Comparison of ENCODE assay signal across 18 cellular contexts in genomic region chr2:160315337-160315736, GRCh38.
A peak's percentile ranks its signal among the peaks of the same experiment; 100 is the strongest.
DNase-seq lines count a peak whose midpoint lies in the region; TF ChIP-seq lines count a peak whose summit lies in the region.
"Had no signal": no experiment of that assay in that cellular context is flagged by ENCODE, and none has a peak within 500 bp of the region (broad histone marks: within the 10 kb centered on the region; RNA-seq: fewer than 3 reads in every experiment).

No MANE protein-coding gene starts in this region.

- peaks cover 22 to 50% of the 10 kb centered on the region in 2 donors for H3K36me3 Mint-ChIP-seq in CD4-positive, alpha-beta memory T cell
- peaks cover 42% of the 10 kb centered on the region for H3K36me3 Mint-ChIP-seq in HFFc6 (ENCODE audit: low read depth)

- no peaks in the 10 kb centered on the region for H4K20me1 ChIP-seq in OCI-LY7 (ENCODE audit: insufficient read depth, low read length)

- no peak overlapping the region for H3K4me3 ChIP-seq in CD4-positive, alpha-beta memory T cell (ENCODE audit: low read length in 2 of 2)
- H3K4me3 ChIP-seq in OCI-LY7 (ENCODE audit: low read depth, low read length, poor library complexity, severe bottlenecking): no peak overlapping the region
- H3K4me3 ChIP-seq: BLaER1 treated with 17β-estradiol and CSF1 and Interleukin-3, amounts not matched to agents 10 nM and 100 nM; right lobe of liver; testis had no signal

- POLR2A ChIA-PET in CD4-positive, alpha-beta memory T cell (lab: Charles Lee; ENCODE audit: partially characterized antibody): no interaction called here
- POLR2A ChIA-PET in OCI-LY7 (lab: Charles Lee): interaction anchor here (0.6 to 1.1 kb wide), 4 partner anchors 13 to 209 kb away, joined by 3 to 4 read pairs (median 4); no protein-coding TSS in a partner anchor

- H3K27ac ChIP-seq in CD4-positive, alpha-beta memory T cell (ENCODE audit: low read depth, low read length): no peak overlapping the region
- no peak overlapping the region for H3K27ac ChIP-seq in OCI-LY7 (ENCODE audit: low read depth, low read length, poor library complexity, severe bottlenecking)
- H3K27ac ChIP-seq: right lobe of liver, testis had no signal

- intact Hi-C loops in CD4-positive, alpha-beta memory T cell (cut with micrococcal nuclease): no loop called here
- intact Hi-C loops in OCI-LY7 (cut with micrococcal nuclease; ENCODE audit: unreplicated experiment): no loop called here

- no peaks in the 10 kb centered on the region for H3K27me3 Mint-ChIP-seq in CD4-positive, alpha-beta memory T cell
- no peaks in the 10 kb centered on the region for H3K27me3 Mint-ChIP-seq in HFFc6 (ENCODE audit: insufficient read depth)
- H3K27me3 Mint-ChIP-seq: activated naive CD8-positive, alpha-beta T cell treated with anti-CD3 and anti-CD28 coated beads, Interleukin-2, amount 10 ng/mL, durations not matched to agents 7 days and 5 days had no signal

- no peak overlapping the region for H2AFZ ChIP-seq in OCI-LY7 (ENCODE audit: low read length)

- no peak for TF ChIP-seq CTCF in HFFc6 (IDR thresholded peaks at IDR 0.05)
- TF ChIP-seq CTCF in OCI-LY7 (conservative IDR thresholded peaks at IDR 0.05; ENCODE audit: low read length): no peak

- H3K4me1 Mint-ChIP-seq in CD4-positive, alpha-beta memory T cell: peaks cover 27 to 52% (median 37%) of the 10 kb centered on the region in 4 donors
- H3K4me1 Mint-ChIP-seq in HFFc6 (ENCODE audit: low read depth): peaks cover 69% of the 10 kb centered on the region

- CTCF ChIA-PET in CD4-positive, alpha-beta memory T cell (lab: Charles Lee; ENCODE audit: partially characterized antibody): interaction anchor here (1.1 to 3.0 kb wide), 4 partner anchors 8 to 67 kb away, joined by 3 to 28 read pairs (median 4); no protein-coding TSS in a partner anchor
- CTCF ChIA-PET in OCI-LY7 (lab: Charles Lee; ENCODE audit: unreplicated experiment): no interaction called here

- no peaks in the 10 kb centered on the region for H3K9me3 ChIP-seq in CD4-positive, alpha-beta memory T cell (ENCODE audit: control insufficient read depth in 1 of 2, low read length in 2 of 2)
- no peaks in the 10 kb centered on the region for H3K9me3 ChIP-seq in OCI-LY7 (ENCODE audit: low read length)
- H3K9me3 ChIP-seq: BLaER1 treated with 17β-estradiol and CSF1 and Interleukin-3, amounts not matched to agents 10 nM and 100 nM; neutrophil; right lobe of liver; testis had no signal

- no peak overlapping the region for H3K4me2 ChIP-seq in OCI-LY7 (ENCODE audit: low read length)

- BruUV-seq in OCI-LY7 (replicated peaks; lab: Mats Ljungman, UMichigan): no TSS peak

- H3K4me3 Mint-ChIP-seq in CD4-positive, alpha-beta memory T cell: no peak overlapping the region
- H3K4me3 Mint-ChIP-seq in HFFc6: no peak overlapping the region; the same call in 1 of the 2 replicates
- H3K4me3 Mint-ChIP-seq: activated naive CD8-positive, alpha-beta T cell treated with anti-CD3 and anti-CD28 coated beads, Interleukin-2, amount 10 ng/mL, durations not matched to agents 7 days and 5 days; activated T-cell treated with anti-CD3 and anti-CD28 coated beads, Interleukin-2, amount 50 U/mL, for 4 hours had no signal

- no peaks in the 10 kb centered on the region for H3K9me2 ChIP-seq in OCI-LY7 (ENCODE audit: insufficient read depth, low read length)

- no peaks in the 10 kb centered on the region for H3K79me2 ChIP-seq in OCI-LY7 (ENCODE audit: insufficient read depth, low read depth, low read length)

- no peaks in the 10 kb centered on the region for H3K9me3 Mint-ChIP-seq in CD4-positive, alpha-beta memory T cell
- H3K9me3 Mint-ChIP-seq in HFFc6: no peaks in the 10 kb centered on the region
- H3K9me3 Mint-ChIP-seq: activated naive CD8-positive, alpha-beta T cell treated with anti-CD3 and anti-CD28 coated beads, Interleukin-2, amount 10 ng/mL, durations not matched to agents 7 days and 5 days; activated T-cell treated with anti-CD3 and anti-CD28 coated beads, Interleukin-2, amount 50 U/mL, for 4 hours had no signal

- H3K36me3 ChIP-seq in CD4-positive, alpha-beta memory T cell (ENCODE audit: insufficient read depth, low read length): no peaks in the 10 kb centered on the region
- H3K36me3 ChIP-seq in OCI-LY7 (ENCODE audit: insufficient read depth, low read length): no peaks in the 10 kb centered on the region

- peak overlapping the region in 4 of 7 donors; percentile 8 to 61 (median 44) for H3K27ac Mint-ChIP-seq in CD4-positive, alpha-beta memory T cell
- H3K27ac Mint-ChIP-seq in HFFc6: peak overlapping the region; percentile 72
- H3K27ac Mint-ChIP-seq: activated naive CD8-positive, alpha-beta T cell treated with anti-CD3 and anti-CD28 coated beads, Interleukin-2, amount 10 ng/mL, durations not matched to agents 7 days and 5 days had no signal

- no peaks in the 10 kb centered on the region for H3K27me3 ChIP-seq in CD4-positive, alpha-beta memory T cell (ENCODE audit: insufficient read depth, low read length)
- H3K27me3 ChIP-seq: BLaER1 treated with 17β-estradiol and CSF1 and Interleukin-3, amounts not matched to agents 10 nM and 100 nM; neutrophil; right lobe of liver; testis had no signal

- no peak for DNase-seq in CD4-positive, alpha-beta memory T cell
- DNase-seq in HFFc6: peak; percentile 51
- peak; percentile 28 to 84 for DNase-seq in dermis microvascular lymphatic vessel endothelial cell (ENCODE audit: low read depth in 2 of 2)
- peak; percentile 83 for DNase-seq in myocyte (ENCODE audit: low read depth)
- no peak for DNase-seq in DMS 273 (lab: John Stamatoyannopoulos, UW; ENCODE audit: unreplicated experiment)
- no peak for DNase-seq in cerebellum (ENCODE audit: low spot score)
- DNase-seq in OCI-LY7 (ENCODE audit: low spot score): no peak
- DNase-seq: activated naive CD8-positive, alpha-beta T cell treated with anti-CD3 and anti-CD28 coated beads, Interleukin-2, amount 10 ng/mL, durations not matched to agents 7 days and 5 days; activated T-cell treated with anti-CD3 and anti-CD28 coated beads, Interleukin-2, amount 50 U/mL, for 4 hours; DMS79; NCI-H1436; NCI-H345; right lobe of liver; stimulated activated CD4-positive, alpha-beta T cell treated with anti-CD3 and anti-CD28 coated beads, Interleukin-2, amount 100 ng/mL, for 48 hours; stimulated activated CD8-positive, alpha-beta memory T cell treated with anti-CD3 and anti-CD28 coated beads, Interleukin-4, amount 100 ng/mL, for 48 hours; testis had no signal

- H3K4me1 ChIP-seq in CD4-positive, alpha-beta memory T cell (ENCODE audit: insufficient read depth, low read length): peaks cover 10% of the 10 kb centered on the region
- H3K4me1 ChIP-seq in OCI-LY7 (ENCODE audit: insufficient read depth, low read length, poor library complexity, severe bottlenecking): no peaks in the 10 kb centered on the region
- H3K4me1 ChIP-seq: right lobe of liver had no signal

Comparison
In these comparisons a context has a peak if more than half of its experiments do, and no peak if none do; other contexts are left out.
1. DNase-seq: peak in HFFc6 (single experiment), dermis microvascular lymphatic vessel endothelial cell (2 of 2) and myocyte (single experiment); none in CD4-positive, alpha-beta memory T cell (0 of 5), DMS 273 (single experiment), cerebellum (single experiment) and OCI-LY7 (single experiment).